21 cellular contexts compared by ENCODE assay signal in genomic region chr16:28042856-28043255, GRCh38. TPM values are rescaled to one million over a fixed set of nuclear protein-coding genes. Genes with fewer than 3 reads are reported as not detected.
DNase-seq lines count a peak whose midpoint lies in the region; ATAC-seq, FAIRE-seq and TF ChIP-seq lines count a peak whose summit lies in the region.
"Had no signal": no experiment of that assay in that cellular context is flagged by ENCODE, and none has a peak within 500 bp of the region (broad histone marks: within the 10 kb centered on the region; RNA-seq: fewer than 3 reads in every experiment).

No MANE protein-coding gene starts in this region.

- DNase-seq in AG08396 (ENCODE audit: low spot score) (peak; percentile 56), HFFc6 (peak; percentile 30), chondrocyte (ENCODE audit: low spot score) (no peak), osteoblast (ENCODE audit: insufficient read length, low spot score, missing footprints) (peak; percentile 89), D721Med (ENCODE audit: insufficient read length, low spot score) (no peak), posterior cingulate gyrus (no peak), SW480 (ENCODE audit: low spot score) (no peak)
- DNase-seq: activated CD4-positive, alpha-beta T cell treated with anti-CD3 and anti-CD28 coated beads, Interleukin-2, amount 50 U/mL, for 4 hours; activated naive CD8-positive, alpha-beta T cell treated with anti-CD3 and anti-CD28 coated beads, Interleukin-2, amount 10 ng/mL, durations not matched to agents 7 days and 5 days; activated T-cell treated with anti-CD3 and anti-CD28 coated beads, Interleukin-2, amount 50 U/mL, for 24 hours; DMS 273 treated with DMSO at 0.1 percent for 48 hours; MV-4-11; NCI-H2081; NCI-H526 treated with DMSO at 0.1 percent for 48 hours; OCI-M1 had no signal

- no peak for TF ChIP-seq CTCF in HFFc6 (IDR thresholded peaks at IDR 0.05)
- TF ChIP-seq CTCF in chondrocyte (IDR thresholded peaks at IDR 0.05), result no peak
- TF ChIP-seq CTCF in osteoblast (IDR thresholded peaks at IDR 0.05; ENCODE audit: extremely low read depth, low read depth, low read length), result no peak
- no peak for TF ChIP-seq CTCF in D721Med (IDR thresholded peaks at IDR 0.05; ENCODE audit: insufficient read depth, missing control alignments)

- H4K20me1 ChIP-seq in osteoblast (ENCODE audit: insufficient read depth, low read length), result no peaks in the 10 kb centered on the region

- H3K4me3 Mint-ChIP-seq in HFFc6, result no peak overlapping the region
- no peak overlapping the region for H3K4me3 Mint-ChIP-seq in chondrocyte (ENCODE audit: unreplicated experiment)
- H3K4me3 Mint-ChIP-seq: activated naive CD8-positive, alpha-beta T cell treated with anti-CD3 and anti-CD28 coated beads, Interleukin-2, amount 10 ng/mL, durations not matched to agents 7 days and 5 days; activated T-cell treated with anti-CD3 and anti-CD28 coated beads, Interleukin-2, amount 50 U/mL, for 24 hours; B cell had no signal

- no peak for FAIRE-seq in D721Med (lab: Jason Lieb, UNC)
- FAIRE-seq: HepG2, islet of Langerhans had no signal

- no peak overlapping the region for H3K4me3 ChIP-seq in osteoblast (ENCODE audit: insufficient read depth, low read length)

- H3K9me3 Mint-ChIP-seq in HFFc6 (no peaks in the 10 kb centered on the region), chondrocyte (ENCODE audit: low read depth) (no peaks in the 10 kb centered on the region)

- no peaks in the 10 kb centered on the region for H3K79me2 ChIP-seq in osteoblast (ENCODE audit: insufficient read depth, low read length)

- peaks cover 4% of the 10 kb centered on the region for H3K4me1 ChIP-seq in osteoblast (ENCODE audit: insufficient read depth, low read length)

- H2AFZ ChIP-seq in osteoblast (ENCODE audit: low read length), result no peak overlapping the region

- H3K4me1 Mint-ChIP-seq in HFFc6 (ENCODE audit: low read depth) (peaks cover 11% of the 10 kb centered on the region), chondrocyte (ENCODE audit: low read depth) (peaks cover 16% of the 10 kb centered on the region)
- H3K4me1 Mint-ChIP-seq: activated naive CD8-positive, alpha-beta T cell treated with anti-CD3 and anti-CD28 coated beads, Interleukin-2, amount 10 ng/mL, durations not matched to agents 7 days and 5 days; B cell had no signal

- no peak overlapping the region for H3K27ac ChIP-seq in osteoblast (ENCODE audit: low read depth, low read length)

- H3K27ac Mint-ChIP-seq in HFFc6 (no peak overlapping the region), chondrocyte (ENCODE audit: unreplicated experiment) (peak overlapping the region; percentile 38)
- H3K27ac Mint-ChIP-seq: activated naive CD8-positive, alpha-beta T cell treated with anti-CD3 and anti-CD28 coated beads, Interleukin-2, amount 10 ng/mL, durations not matched to agents 7 days and 5 days; activated T-cell treated with anti-CD3 and anti-CD28 coated beads, Interleukin-2, amount 50 U/mL, for 24 hours; B cell had no signal

- H3K4me2 ChIP-seq in osteoblast (ENCODE audit: insufficient read depth, low read length), result no peak overlapping the region

- H3K27me3 ChIP-seq in osteoblast (ENCODE audit: insufficient read depth, low read length), result no peaks in the 10 kb centered on the region

- no peak for ATAC-seq in HG02870 (IDR thresholded peaks at IDR 0.05; ENCODE audit: unreplicated experiment)
- ATAC-seq: HCT116, HepG2 had no signal

- H3K36me3 Mint-ChIP-seq in HFFc6 (ENCODE audit: low read depth), result no peaks in the 10 kb centered on the region; the same call in 1 of the 2 replicates
- H3K36me3 Mint-ChIP-seq in chondrocyte (ENCODE audit: low read depth), result no peaks in the 10 kb centered on the region
- H3K36me3 Mint-ChIP-seq: activated naive CD8-positive, alpha-beta T cell treated with anti-CD3 and anti-CD28 coated beads, Interleukin-2, amount 10 ng/mL, durations not matched to agents 7 days and 5 days had no signal

- H3K9me3 ChIP-seq in osteoblast (ENCODE audit: low read depth, low read length), result no peaks in the 10 kb centered on the region

- no peaks in the 10 kb centered on the region for H3K36me3 ChIP-seq in osteoblast (ENCODE audit: insufficient read depth, low read length)

- intact Hi-C loops in posterior cingulate gyrus (cut with DNase I), result no loop called here

- H3K27me3 Mint-ChIP-seq in HFFc6 (ENCODE audit: insufficient read depth) (peaks cover 30% of the 10 kb centered on the region), chondrocyte (ENCODE audit: low read depth) (peaks cover 19% of the 10 kb centered on the region)

RNA-seq across cellular contexts. Expression of gene GSG1L, which starts 20.7 kb away (rescaled TPM):
- not detected for total RNA-seq in HFFc6 (2021; fragmentation: NEBNext Ultra II Directional; extraction: Animal tissue kit (Norgen Biotek cat#: 25700))
- 0.23 TPM in 1 of 3 replicates, not detected in the others for total RNA-seq in chondrocyte
- total RNA-seq in osteoblast, result not detected in 2 replicates
- total RNA-seq: activated naive CD8-positive, alpha-beta T cell treated with anti-CD3 and anti-CD28 coated beads, Interleukin-2, amount 10 ng/mL, durations not matched to agents 7 days and 5 days; B cell; glomerular endothelial cell; HepG2 had no signal

Comparison
In these comparisons a context has a peak if more than half of its experiments do, and no peak if none do; other contexts are left out.
1. DNase-seq: peak in AG08396 (single experiment), HFFc6 (single experiment) and osteoblast (single experiment); none in chondrocyte (single experiment), D721Med (single experiment), posterior cingulate gyrus (0 of 10) and SW480 (single experiment).